Comparison of ENCODE assay signal across 9 cellular contexts in the genomic region with DNA sequence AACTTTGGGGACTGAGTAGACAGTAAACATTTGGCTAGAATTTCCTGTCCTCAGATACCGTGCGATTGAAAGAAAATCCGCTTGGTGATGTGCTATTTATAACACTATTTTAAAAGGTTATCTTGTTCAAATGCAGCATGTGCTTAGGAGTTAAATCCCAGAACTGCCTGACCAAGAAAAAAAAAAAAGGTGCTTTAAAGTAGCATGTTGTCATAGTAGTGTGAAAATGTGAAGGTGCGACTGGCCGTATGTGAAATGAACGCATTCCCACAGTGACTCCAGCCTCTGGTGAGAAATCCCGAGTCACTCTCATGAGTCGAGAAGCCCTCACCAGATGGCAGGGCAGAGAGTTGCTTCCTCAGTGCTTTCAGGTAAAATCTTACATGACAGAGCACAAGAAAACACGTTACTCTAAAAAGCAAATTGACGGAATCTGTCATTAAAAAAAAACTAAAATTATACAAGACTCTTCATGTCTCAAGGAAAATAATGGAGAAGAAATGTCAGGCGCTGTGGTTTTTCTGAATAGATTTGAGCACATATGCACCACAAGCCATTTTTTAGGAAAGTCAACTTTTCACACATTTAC. TPM values are rescaled to one million over a fixed set of nuclear protein-coding genes. Genes with fewer than 3 reads are reported as not detected.
DNase-seq lines count a peak whose midpoint lies in the region; ATAC-seq and TF ChIP-seq lines count a peak whose summit lies in the region.
"Had no signal": no experiment of that assay in that cellular context is flagged by ENCODE, and none has a peak within 500 bp of the region (broad histone marks: within the 10 kb centered on the region; RNA-seq: fewer than 3 reads in every experiment).

No MANE protein-coding gene starts in this region.

- no peaks in the 10 kb centered on the region for H3K27me3 ChIP-seq in right atrium auricular region
- no peaks in the 10 kb centered on the region for H3K27me3 ChIP-seq in suprapubic skin

- no peak for ATAC-seq in activated CD8-positive, alpha-beta memory T cell treated with anti-CD3 and anti-CD28 coated beads, Interleukin-2, amount 10 ng/mL, durations not matched to agents 7 days and 5 days
- ATAC-seq in GM21723 (IDR thresholded peaks at IDR 0.05; ENCODE audit: unreplicated experiment), result no peak
- ATAC-seq in GM18907 (IDR thresholded peaks at IDR 0.05; ENCODE audit: unreplicated experiment), result no peak

- no peak for TF ChIP-seq POLR2A in suprapubic skin (IDR thresholded peaks at IDR 0.05)

- no peak overlapping the region for H3K4me3 ChIP-seq in right atrium auricular region
- no peak overlapping the region for H3K4me3 ChIP-seq in suprapubic skin

- TF ChIP-seq CTCF in VCaP (conservative IDR thresholded peaks at IDR 0.05) (no peak), right atrium auricular region (IDR thresholded peaks at IDR 0.05) (no peak), suprapubic skin (IDR thresholded peaks at IDR 0.05) (no peak)

- H3K4me1 Mint-ChIP-seq in activated CD8-positive, alpha-beta memory T cell treated with anti-CD3 and anti-CD28 coated beads, Interleukin-2, amount 10 ng/mL, durations not matched to agents 7 days and 5 days, result peaks cover 67% of the 10 kb centered on the region

- H3K27ac Mint-ChIP-seq in activated CD8-positive, alpha-beta memory T cell treated with anti-CD3 and anti-CD28 coated beads, Interleukin-2, amount 10 ng/mL, durations not matched to agents 7 days and 5 days, result no peak overlapping the region

- H3K27ac ChIP-seq in VCaP (peak overlapping the region; percentile 42), right atrium auricular region (peak overlapping the region; percentile 83 to 96), suprapubic skin (peak overlapping the region; percentile 94)

- CTCF ChIA-PET in activated CD8-positive, alpha-beta memory T cell treated with anti-CD3 and anti-CD28 coated beads, Interleukin-2, amount 10 ng/mL, durations not matched to agents 7 days and 5 days (lab: Charles Lee), result no interaction called here

- no peaks in the 10 kb centered on the region for H3K9me3 Mint-ChIP-seq in activated CD8-positive, alpha-beta memory T cell treated with anti-CD3 and anti-CD28 coated beads, Interleukin-2, amount 10 ng/mL, durations not matched to agents 7 days and 5 days (ENCODE audit: low read depth)

- H3K9me3 ChIP-seq in right atrium auricular region (no peaks in the 10 kb centered on the region), suprapubic skin (no peaks in the 10 kb centered on the region)

- peaks cover 11% of the 10 kb centered on the region for H3K36me3 Mint-ChIP-seq in activated CD8-positive, alpha-beta memory T cell treated with anti-CD3 and anti-CD28 coated beads, Interleukin-2, amount 10 ng/mL, durations not matched to agents 7 days and 5 days

- 66% methylated on average over 11 of the region's 11 CpGs for WGBS in suprapubic skin

- H3K27me3 Mint-ChIP-seq in activated CD8-positive, alpha-beta memory T cell treated with anti-CD3 and anti-CD28 coated beads, Interleukin-2, amount 10 ng/mL, durations not matched to agents 7 days and 5 days, result no peaks in the 10 kb centered on the region

- TF ChIP-seq EP300 in suprapubic skin (IDR thresholded peaks at IDR 0.05), result no peak

- peak overlapping the region; percentile 65 for H3K4me3 Mint-ChIP-seq in activated CD8-positive, alpha-beta memory T cell treated with anti-CD3 and anti-CD28 coated beads, Interleukin-2, amount 10 ng/mL, durations not matched to agents 7 days and 5 days

- H3K36me3 ChIP-seq in right atrium auricular region (no peaks in the 10 kb centered on the region), suprapubic skin (no peaks in the 10 kb centered on the region)

- peaks cover 0 to 59% of the 10 kb centered on the region in 2 donors for H3K4me1 ChIP-seq in right atrium auricular region
- peaks cover 50% of the 10 kb centered on the region for H3K4me1 ChIP-seq in suprapubic skin

- no peak for DNase-seq in activated CD8-positive, alpha-beta memory T cell treated with anti-CD3 and anti-CD28 coated beads, Interleukin-2, amount 10 ng/mL, durations not matched to agents 7 days and 5 days
- no peak for DNase-seq in activated CD8-positive, alpha-beta memory T cell treated with anti-CD3 and anti-CD28 coated beads, Interleukin-2, amount 50 U/mL, for 4 hours
- DNase-seq in right atrium auricular region (ENCODE audit: low spot score) (no peak), suprapubic skin (ENCODE audit: low spot score in 2 of 2) (no peak), COR-L47 (lab: John Stamatoyannopoulos, UW) (no peak)
- DNase-seq: C1 segment of cervical spinal cord had no signal

RNA-seq across cellular contexts. Expression of gene KLF6, which starts 18.4 kb away (rescaled TPM):
- 100 to 1,000 TPM; 149 to 208 TPM for total RNA-seq in activated CD8-positive, alpha-beta memory T cell treated with anti-CD3 and anti-CD28 coated beads, Interleukin-2, amount 10 ng/mL, durations not matched to agents 7 days and 5 days
- total RNA-seq in right atrium auricular region, result 10 to 100 TPM; 29.1 to 44.7 TPM
- 100 to 1,000 TPM; 242 to 484 (median 276) TPM for total RNA-seq in suprapubic skin

Comparison
In these comparisons a context has a peak if more than half of its experiments do, and no peak if none do; other contexts are left out.
1. H3K27ac ChIP-seq: peak in every context shown above with its lines; median percentile 94 in suprapubic skin; 90 in right atrium auricular region; 42 in VCaP.